In genomic region chr1:219121634-219122033, GRCh38 we compare ENCODE assay signal across 14 cellular contexts. TPM values are rescaled to one million over a fixed set of nuclear protein-coding genes. Genes with fewer than 3 reads are reported as not detected.
A peak's percentile ranks its signal among the peaks of the same experiment; 100 is the strongest.
DNase-seq lines count a peak whose midpoint lies in the region; ATAC-seq and TF ChIP-seq lines count a peak whose summit lies in the region.
"Had no signal": no experiment of that assay in that cellular context is flagged by ENCODE, and none has a peak within 500 bp of the region (broad histone marks: within the 10 kb centered on the region; RNA-seq: fewer than 3 reads in every experiment).

No MANE protein-coding gene starts in this region.

- H3K9ac ChIP-seq in SK-N-MC (ENCODE audit: insufficient read length): peak overlapping the region; percentile 67

- no peaks in the 10 kb centered on the region for H3K9me3 ChIP-seq in SK-N-MC (ENCODE audit: low read depth, low read length)
- H3K9me3 ChIP-seq: SJCRH30 had no signal

- H3K27me3 Mint-ChIP-seq in stimulated activated naive CD8-positive, alpha-beta T cell treated with anti-CD3 and anti-CD28 coated beads, Interleukin-15, amount 100 ng/mL, for 72 hours: no peaks in the 10 kb centered on the region

- ATAC-seq in stimulated activated naive CD8-positive, alpha-beta T cell treated with anti-CD3 and anti-CD28 coated beads, Interleukin-15, amount 100 ng/mL, for 72 hours: no peak

- no peak for TF ChIP-seq CTCF in fibroblast of the aortic adventitia (IDR thresholded peaks at IDR 0.05; ENCODE audit: insufficient read depth, low read length)

- H3K36me3 ChIP-seq in SK-N-MC (ENCODE audit: insufficient read depth, low read length): no peaks in the 10 kb centered on the region
- H3K36me3 ChIP-seq: SJCRH30 had no signal

- DNase-seq in NCI-H2227 (lab: John Stamatoyannopoulos, UW; ENCODE audit: unreplicated experiment) (peak; percentile 39), NCI-H2227 treated with DMSO at 0.1 percent for 48 hours (lab: John Stamatoyannopoulos, UW) (no peak), SK-N-MC (ENCODE audit: low read depth, low spot score) (no peak), fibroblast of the aortic adventitia (ENCODE audit: low read depth) (peak; percentile 59), SHP77 (lab: John Stamatoyannopoulos, UW) (no peak), SIG-M5 (lab: John Stamatoyannopoulos, UW) (no peak), NCI-H345 (lab: John Stamatoyannopoulos, UW) (no peak)
- no peak for DNase-seq in stimulated activated naive CD8-positive, alpha-beta T cell treated with anti-CD3 and anti-CD28 coated beads, Interleukin-15, amount 100 ng/mL, for 72 hours
- DNase-seq: DMS79 treated with DMSO at 0.1 percent for 48 hours, H9, NCI-H1436, NCI-H2029 treated with DMSO at 0.1 percent for 48 hours, NCI-H774, SJCRH30 had no signal

- H3K4me3 Mint-ChIP-seq in stimulated activated naive CD8-positive, alpha-beta T cell treated with anti-CD3 and anti-CD28 coated beads, Interleukin-15, amount 100 ng/mL, for 72 hours: no peak overlapping the region
- H3K4me3 Mint-ChIP-seq: H9 had no signal

- no peak overlapping the region for H3K27ac Mint-ChIP-seq in stimulated activated naive CD8-positive, alpha-beta T cell treated with anti-CD3 and anti-CD28 coated beads, Interleukin-15, amount 100 ng/mL, for 72 hours

- peak overlapping the region; percentile 70 for H3K4me3 ChIP-seq in SK-N-MC
- no peak overlapping the region for H3K4me3 ChIP-seq in fibroblast of the aortic adventitia (ENCODE audit: low read depth, low read length)
- H3K4me3 ChIP-seq: SJCRH30 had no signal

- peak overlapping the region; percentile 97 for H3K27ac ChIP-seq in SK-N-MC
- H3K27ac ChIP-seq: SJCRH30 had no signal

- H3K4me1 Mint-ChIP-seq in stimulated activated naive CD8-positive, alpha-beta T cell treated with anti-CD3 and anti-CD28 coated beads, Interleukin-15, amount 100 ng/mL, for 72 hours: no peaks in the 10 kb centered on the region

- H3K9me3 Mint-ChIP-seq in stimulated activated naive CD8-positive, alpha-beta T cell treated with anti-CD3 and anti-CD28 coated beads, Interleukin-15, amount 100 ng/mL, for 72 hours: peaks cover 7 to 8% of the 10 kb centered on the region in 2 donors
- H3K9me3 Mint-ChIP-seq: H9 had no signal

RNA-seq across cellular contexts. Expression of gene LYPLAL1, which starts 52.0 kb away (rescaled TPM):
- 15.4 and 40.6 TPM in 2 replicates for total RNA-seq in fibroblast of the aortic adventitia (ENCODE audit: low replicate concordance)

Comparison
In these comparisons a context has a peak if more than half of its experiments do, and no peak if none do; other contexts are left out.
1. DNase-seq: peak in NCI-H2227 (single experiment) and fibroblast of the aortic adventitia (single experiment); none in NCI-H2227 treated with DMSO at 0.1 percent for 48 hours (single experiment), SK-N-MC (single experiment), SHP77 (0 of 2), stimulated activated naive CD8-positive, alpha-beta T cell treated with anti-CD3 and anti-CD28 coated beads, Interleukin-15, amount 100 ng/mL, for 72 hours (0 of 2), SIG-M5 (single experiment) and NCI-H345 (single experiment).